In genomic region chr2:239190921-239191885, GRCh38 we compare ENCODE assay signal across 1 cellular context.
TF ChIP-seq lines count a peak whose summit lies in the region.

No MANE protein-coding gene starts in this region.

TF ChIP-seq in H1, 55 proteins besides CTCF, POLR2A, EP300 and RAD21 (continued from another document):
- TF ChIP-seq SIRT6 (IDR thresholded peaks at IDR 0.05; ENCODE audit: low read length): no peak
TF ChIP-seq in H1: peak in this region for 0.
